Comparison of ENCODE assay signal across 30 cellular contexts in the genomic region with DNA sequence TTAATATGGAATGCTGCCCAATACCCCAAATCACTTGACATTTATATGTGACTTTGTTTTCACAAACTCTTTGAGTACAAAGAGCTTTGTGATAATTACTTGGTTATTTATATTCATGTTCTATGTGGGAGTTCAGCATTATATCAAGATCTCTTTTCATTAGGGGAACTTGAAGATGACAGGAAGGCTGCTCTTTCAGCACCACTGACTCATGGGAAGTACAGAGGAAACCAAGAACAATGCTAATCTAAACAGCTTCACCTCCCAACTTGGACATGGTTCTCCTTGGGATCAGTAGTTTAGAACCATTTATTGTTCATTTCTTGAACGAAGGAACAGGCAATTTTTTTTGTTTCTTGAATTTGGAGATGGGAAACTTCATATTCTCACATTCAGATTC.
"Had no signal": no experiment of that assay in that cellular context is flagged by ENCODE, and none has a peak within 500 bp of the region (broad histone marks: within the 10 kb centered on the region; RNA-seq: fewer than 3 reads in every experiment).

No MANE protein-coding gene starts in this region.

- H3K9me3 ChIP-seq: breast epithelium, gastrocnemius medialis, testis, transverse colon had no signal

- H3K27ac Mint-ChIP-seq: activated CD4-positive, alpha-beta memory T cell treated with anti-CD3 and anti-CD28 coated beads, Interleukin-2, amount 10 ng/mL, durations not matched to agents 7 days and 5 days; activated CD4-positive, alpha-beta T cell treated with anti-CD3 and anti-CD28 coated beads, Interleukin-2, amount 10 ng/mL, durations not matched to agents 24 days and 14 days; activated naive CD4-positive, alpha-beta T cell treated with anti-CD3 and anti-CD28 coated beads, Interleukin-2, amount 50 U/mL, for 24 hours; activated naive CD8-positive, alpha-beta T cell treated with anti-CD3 and anti-CD28 coated beads, Interleukin-2, amount 50 U/mL, for 24 hours; activated T-cell treated with anti-CD3 and anti-CD28 coated beads, Interleukin-2, amount 50 U/mL, for 24 hours; activated T-helper 17 cell treated with anti-CD3 and anti-CD28 coated beads, Interleukin-2, amount 50 U/mL, for 72 hours; memory B cell; natural killer cell treated with Interleukin-12 subunit alpha and Interleukin-12 subunit beta and Interleukin-15 and Interleukin-18, amount 100 ng/mL, for 72 hours had no signal

- H3K27me3 ChIP-seq: breast epithelium, gastrocnemius medialis, testis, transverse colon had no signal

- H3K36me3 ChIP-seq: breast epithelium, gastrocnemius medialis, transverse colon had no signal

- H3K27ac ChIP-seq: breast epithelium, dorsolateral prefrontal cortex, gastrocnemius medialis, skin epidermis, testis, transverse colon had no signal

- H3K4me1 ChIP-seq: breast epithelium, gastrocnemius medialis, testis, transverse colon had no signal

- ATAC-seq: activated naive CD8-positive, alpha-beta T cell treated with anti-CD3 and anti-CD28 coated beads, Interleukin-2, amount 50 U/mL, for 24 hours; activated T-helper 17 cell treated with anti-CD3 and anti-CD28 coated beads, Interleukin-2, amount 50 U/mL, for 72 hours; gastrocnemius medialis; left cardiac atrium; natural killer cell treated with Interleukin-12 subunit alpha and Interleukin-12 subunit beta and Interleukin-15 and Interleukin-18, amount 100 ng/mL, for 72 hours; sciatic nerve; stimulated activated naive CD8-positive, alpha-beta T cell treated with anti-CD3 and anti-CD28 coated beads, Interleukin-15, Interleukin-2, amounts not matched to agents 100 U/mL and 50 U/mL, for 24 hours had no signal

- H3K4me3 Mint-ChIP-seq: activated CD4-positive, alpha-beta memory T cell treated with anti-CD3 and anti-CD28 coated beads, Interleukin-2, amount 10 ng/mL, durations not matched to agents 7 days and 5 days; activated CD4-positive, alpha-beta T cell treated with anti-CD3 and anti-CD28 coated beads, Interleukin-2, amount 10 ng/mL, durations not matched to agents 24 days and 14 days; activated naive CD4-positive, alpha-beta T cell treated with anti-CD3 and anti-CD28 coated beads, Interleukin-2, amount 50 U/mL, for 24 hours; activated naive CD8-positive, alpha-beta T cell treated with anti-CD3 and anti-CD28 coated beads, Interleukin-2, amount 50 U/mL, for 24 hours; activated T-cell treated with anti-CD3 and anti-CD28 coated beads, Interleukin-2, amount 50 U/mL, for 24 hours; activated T-helper 17 cell treated with anti-CD3 and anti-CD28 coated beads, Interleukin-2, amount 50 U/mL, for 72 hours; memory B cell; natural killer cell treated with Interleukin-12 subunit alpha and Interleukin-12 subunit beta and Interleukin-15 and Interleukin-18, amount 100 ng/mL, for 72 hours had no signal

- DNase-seq: activated CD4-positive, alpha-beta memory T cell treated with anti-CD3 and anti-CD28 coated beads, Interleukin-2, amount 10 ng/mL, durations not matched to agents 7 days and 5 days; activated CD4-positive, alpha-beta T cell treated with anti-CD3 and anti-CD28 coated beads, Interleukin-2, amount 10 ng/mL, durations not matched to agents 24 days and 14 days; activated CD4-positive, CD25-positive, alpha-beta regulatory T cell treated with anti-CD3 and anti-CD28 coated beads, Interleukin-2, amount 50 U/mL, for 72 hours; activated CD8-positive, alpha-beta memory T cell treated with anti-CD3 and anti-CD28 coated beads, Interleukin-2, amount 50 U/mL, for 48 hours; activated naive CD8-positive, alpha-beta T cell treated with anti-CD3 and anti-CD28 coated beads, Interleukin-2, amount 50 U/mL, for 24 hours; activated T-cell treated with anti-CD3 and anti-CD28 coated beads, Interleukin-2, amount 50 U/mL, for 24 hours; amygdala; central memory CD4-positive, alpha-beta T cell; dorsolateral prefrontal cortex; effector memory CD4-positive, alpha-beta T cell; erythroblast; gastrocnemius medialis; head of caudate nucleus; hippocampal formation; left cardiac atrium; stimulated activated CD4-positive, alpha-beta T cell treated with anti-CD3 and anti-CD28 coated beads, Interleukin-12 subunit alpha, Interleukin-12 subunit beta, amount 100 ng/mL, for 4 hours; stimulated activated CD4-positive, alpha-beta T cell treated with anti-CD3 and anti-CD28 coated beads, Interleukin-4, amount 100 ng/mL, for 1 hour; stimulated activated naive CD8-positive, alpha-beta T cell treated with anti-CD3 and anti-CD28 coated beads, Interleukin-15, Interleukin-2, amounts not matched to agents 100 U/mL and 50 U/mL, for 24 hours; SW 1271; T-helper 2 cell; testis; transverse colon had no signal

- H3K4me3 ChIP-seq: breast epithelium, dorsolateral prefrontal cortex, gastrocnemius medialis, skin epidermis, testis, transverse colon had no signal

- FAIRE-seq: keratinocyte had no signal

- H3K27me3 Mint-ChIP-seq: activated CD4-positive, alpha-beta memory T cell treated with anti-CD3 and anti-CD28 coated beads, Interleukin-2, amount 10 ng/mL, durations not matched to agents 7 days and 5 days; activated CD4-positive, alpha-beta T cell treated with anti-CD3 and anti-CD28 coated beads, Interleukin-2, amount 10 ng/mL, durations not matched to agents 24 days and 14 days; activated naive CD4-positive, alpha-beta T cell treated with anti-CD3 and anti-CD28 coated beads, Interleukin-2, amount 50 U/mL, for 24 hours; activated naive CD8-positive, alpha-beta T cell treated with anti-CD3 and anti-CD28 coated beads, Interleukin-2, amount 50 U/mL, for 24 hours; activated T-cell treated with anti-CD3 and anti-CD28 coated beads, Interleukin-2, amount 50 U/mL, for 24 hours; activated T-helper 17 cell treated with anti-CD3 and anti-CD28 coated beads, Interleukin-2, amount 50 U/mL, for 72 hours; memory B cell had no signal

- H3K36me3 Mint-ChIP-seq: activated naive CD4-positive, alpha-beta T cell treated with anti-CD3 and anti-CD28 coated beads, Interleukin-2, amount 50 U/mL, for 24 hours; natural killer cell treated with Interleukin-12 subunit alpha and Interleukin-12 subunit beta and Interleukin-15 and Interleukin-18, amount 100 ng/mL, for 72 hours had no signal

- H3K9me3 Mint-ChIP-seq: activated CD4-positive, alpha-beta memory T cell treated with anti-CD3 and anti-CD28 coated beads, Interleukin-2, amount 10 ng/mL, durations not matched to agents 7 days and 5 days; activated naive CD4-positive, alpha-beta T cell treated with anti-CD3 and anti-CD28 coated beads, Interleukin-2, amount 50 U/mL, for 24 hours; activated naive CD8-positive, alpha-beta T cell treated with anti-CD3 and anti-CD28 coated beads, Interleukin-2, amount 50 U/mL, for 24 hours; activated T-cell treated with anti-CD3 and anti-CD28 coated beads, Interleukin-2, amount 50 U/mL, for 24 hours; activated T-helper 17 cell treated with anti-CD3 and anti-CD28 coated beads, Interleukin-2, amount 50 U/mL, for 72 hours; memory B cell; natural killer cell treated with Interleukin-12 subunit alpha and Interleukin-12 subunit beta and Interleukin-15 and Interleukin-18, amount 100 ng/mL, for 72 hours had no signal
